2 cellular contexts compared by ENCODE assay signal in genomic region chr2:25150993-25151392, GRCh38. TPM values are rescaled to one million over a fixed set of nuclear protein-coding genes. Genes with fewer than 3 reads are reported as not detected.
"Had no signal": no experiment of that assay in that cellular context is flagged by ENCODE, and none has a peak within 500 bp of the region (broad histone marks: within the 10 kb centered on the region; RNA-seq: fewer than 3 reads in every experiment).

No MANE protein-coding gene starts in this region.

RNA-seq across cellular contexts. Expression of gene POMC, which starts 17.4 kb away (rescaled TPM):
- total RNA-seq: fibroblast of villous mesenchyme had no signal
- polyA plus RNA-seq: fibroblast of lung had no signal
